Comparison of ENCODE assay signal across 23 cellular contexts in genomic region chr22:24978308-24978707, GRCh38. TPM values are rescaled to one million over a fixed set of nuclear protein-coding genes. Genes with fewer than 3 reads are reported as not detected.
A peak's percentile ranks its signal among the peaks of the same experiment; 100 is the strongest.
DNase-seq lines count a peak whose midpoint lies in the region; ATAC-seq, FAIRE-seq and TF ChIP-seq lines count a peak whose summit lies in the region.
"Had no signal": no experiment of that assay in that cellular context is flagged by ENCODE, and none has a peak within 500 bp of the region (broad histone marks: within the 10 kb centered on the region; RNA-seq: fewer than 3 reads in every experiment).

No MANE protein-coding gene starts in this region.

- no peak overlapping the region for H2AFZ ChIP-seq in HCT116 (ENCODE audit: low read depth, low read length, poor library complexity, severe bottlenecking)
- no peak overlapping the region for H2AFZ ChIP-seq in K562 (ENCODE audit: low read depth, low read length)
- H2AFZ ChIP-seq in hepatocyte, result no peak overlapping the region

- no peak for FAIRE-seq in K562 (lab: Jason Lieb, UNC)
- FAIRE-seq: GM12891, HTR-8/SVneo had no signal

- intact Hi-C loops in HCT116 (cut with micrococcal nuclease), result no loop called here
- intact Hi-C loops in K562 (cut with micrococcal nuclease), result no loop called here
- intact Hi-C loops in gastrocnemius medialis (cut with DNase I; ENCODE audit: low total_unique reads), result no loop called here

- H3K4me2 ChIP-seq in HCT116 (ENCODE audit: low read length) (no peak overlapping the region), K562 (ENCODE audit: insufficient read depth, low read length) (no peak overlapping the region), hepatocyte (no peak overlapping the region)

- H3K79me2 ChIP-seq in HCT116 (ENCODE audit: insufficient read depth, low read length) (peaks cover 68% of the 10 kb centered on the region), K562 (ENCODE audit: control insufficient read depth, insufficient read depth, low read length) (no peaks in the 10 kb centered on the region), hepatocyte (peaks cover 69% of the 10 kb centered on the region)

- no peak for TF ChIP-seq RAD21 in HCT116 (IDR thresholded peaks at IDR 0.05; ENCODE audit: low read depth)
- TF ChIP-seq RAD21 in K562 (CRISPR knock-in tag; conservative IDR thresholded peaks at IDR 0.05 in 1 of 2, IDR thresholded peaks at IDR 0.05 in 1 of 2), result no peak

- RAD21 ChIA-PET in HCT116 (lab: Charles Lee; ENCODE audit: low non-redundant PET in 1 of 2, low total read pairs in 2 of 2, uncharacterized antibody in 2 of 2, unreplicated experiment in 2 of 2), result no interaction called here

- H3K9me2 ChIP-seq in HCT116 (ENCODE audit: insufficient read depth) (no peaks in the 10 kb centered on the region), hepatocyte (replicated peaks; ENCODE audit: insufficient read depth) (no peaks in the 10 kb centered on the region)

- no peak overlapping the region for H3K9ac ChIP-seq in HCT116 (ENCODE audit: low read length)
- no peak overlapping the region for H3K9ac ChIP-seq in K562 (ENCODE audit: insufficient read depth in 1 of 2, low read depth in 2 of 2, low read length in 2 of 2)

- TF ChIP-seq CTCF in HCT116 (IDR thresholded peaks at IDR 0.05 in 2 of 3, conservative IDR thresholded peaks at IDR 0.05 in 1 of 3; ENCODE audit: borderline replicate concordance in 1 of 3, insufficient read depth in 1 of 3, low read depth in 2 of 3, low read length in 2 of 3) (no peak), K562 (IDR thresholded peaks at IDR 0.05 in 2 of 3, conservative IDR thresholded peaks at IDR 0.05 in 1 of 3; ENCODE audit: insufficient read depth in 2 of 3, low read depth in 1 of 3, low read length in 3 of 3) (no peak), hepatocyte (IDR thresholded peaks at IDR 0.05; ENCODE audit: poor library complexity) (no peak), gastrocnemius medialis (IDR thresholded peaks at IDR 0.05 in 4 of 5, conservative IDR thresholded peaks at IDR 0.05 in 1 of 5) (no peak)

- CTCF ChIA-PET in HCT116 (lab: Charles Lee), result no interaction called here
- CTCF ChIA-PET in K562 (lab: Yijun Ruan, JAX; ENCODE audit: low intra/inter-chr PET ratio), result no interaction called here

- H3K27me3 ChIP-seq in HCT116 (ENCODE audit: insufficient read depth, low read length) (no peaks in the 10 kb centered on the region), K562 (ENCODE audit: control insufficient read depth in 2 of 2, insufficient read depth in 2 of 2, low read length in 2 of 2) (peaks cover 5 to 18% of the 10 kb centered on the region in 2 experiments; a peak in 3 of 5 replicates), hepatocyte (no peaks in the 10 kb centered on the region), gastrocnemius medialis (no peaks in the 10 kb centered on the region)

- BruUV-seq in HCT116 (replicated peaks; lab: Mats Ljungman, UMichigan) (no TSS peak), K562 (replicated peaks; lab: Mats Ljungman, UMichigan) (no TSS peak)

- POLR2A ChIA-PET in HCT116 (lab: Charles Lee) (no interaction called here), K562 (lab: Yijun Ruan, JAX) (no interaction called here)

- no peaks in the 10 kb centered on the region for H4K20me1 ChIP-seq in HCT116 (ENCODE audit: insufficient read depth)
- no peaks in the 10 kb centered on the region; the same call in 1 of the 2 replicates for H4K20me1 ChIP-seq in K562 (replicated peaks; ENCODE audit: control insufficient read depth, insufficient read depth, low read length)
- no peaks in the 10 kb centered on the region for H4K20me1 ChIP-seq in hepatocyte (ENCODE audit: insufficient read depth, poor library complexity, severe bottlenecking)

- TF ChIP-seq POLR2A in HCT116 (IDR thresholded peaks at IDR 0.05; ENCODE audit: borderline replicate concordance, extremely low read depth, insufficient read depth, insufficient read length), result no peak
- no peak for TF ChIP-seq POLR2A in K562 (conservative IDR thresholded peaks at IDR 0.05)
- TF ChIP-seq POLR2A in gastrocnemius medialis (IDR thresholded peaks at IDR 0.05), result no peak

- H3K4me3 ChIP-seq in HCT116 (replicated peaks in 1 of 2; ENCODE audit: low read depth in 1 of 2, low read length in 2 of 2) (no peak overlapping the region), K562 (no peak overlapping the region), hepatocyte (no peak overlapping the region), gastrocnemius medialis (no peak overlapping the region)
- H3K4me3 ChIP-seq: mucosa of descending colon had no signal

- H3K36me3 ChIP-seq in HCT116 (ENCODE audit: control insufficient read depth in 1 of 2, insufficient read depth in 2 of 2, low read length in 2 of 2), result no peaks in the 10 kb centered on the region
- no peaks in the 10 kb centered on the region for H3K36me3 ChIP-seq in K562 (ENCODE audit: control insufficient read depth, insufficient read depth, low read length)
- no peaks in the 10 kb centered on the region for H3K36me3 ChIP-seq in hepatocyte (replicated peaks; ENCODE audit: insufficient read depth, low read depth)
- no peaks in the 10 kb centered on the region for H3K36me3 ChIP-seq in gastrocnemius medialis

- in situ Hi-C loops in K562 (cut with MboI), result no loop called here
- in situ Hi-C loops in gastrocnemius medialis (cut with MboI; ENCODE audit: low sequenced_read_pairs in 4 of 4), result no loop called here

- WGBS in K562 (ENCODE audit: insufficient coverage, low coverage, missing lambda C conversion rate), result no CpG with 5 or more reads among the region's 1 CpG
- WGBS in hepatocyte (ENCODE audit: low lambda C conversion rate, missing lambda C conversion rate), result 90% methylated on average over 1 of the region's 1 CpG

- H3K27ac ChIP-seq in HCT116 (ENCODE audit: low read depth, low read length) (peak overlapping the region; percentile 70; the same call in 1 of the 2 replicates), K562 (ENCODE audit: extremely low read depth, low read depth, low read length) (no peak overlapping the region), hepatocyte (peak overlapping the region; percentile 68), gastrocnemius medialis (peak overlapping the region in 3 of 4 donors; percentile 72 to 79 (median 76))

- no peak for ATAC-seq in HCT116
- ATAC-seq in K562, result no peak
- no peak for ATAC-seq in gastrocnemius medialis
- no peak for ATAC-seq in GM21723 (IDR thresholded peaks at IDR 0.05; ENCODE audit: unreplicated experiment)
- no peak for ATAC-seq in HG03196 (IDR thresholded peaks at IDR 0.05; ENCODE audit: unreplicated experiment)
- ATAC-seq: T-cell had no signal

- H3K9me1 ChIP-seq in K562 (ENCODE audit: control insufficient read depth, insufficient read depth, low read length), result no peaks in the 10 kb centered on the region

- TF ChIP-seq EP300 in K562 (IDR thresholded peaks at IDR 0.05; ENCODE audit: low read length), result no peak

- H3K4me1 ChIP-seq in HCT116 (ENCODE audit: control insufficient read depth in 1 of 2, insufficient read depth in 2 of 2, low read length in 2 of 2) (peaks cover 40 to 62% of the 10 kb centered on the region in 2 experiments), K562 (replicated peaks in 1 of 2; ENCODE audit: control insufficient read depth in 2 of 2, insufficient read depth in 2 of 2, low read length in 2 of 2) (no peaks in the 10 kb centered on the region; a peak in 1 of 5 replicates), hepatocyte (ENCODE audit: insufficient read depth) (peaks cover 17% of the 10 kb centered on the region), gastrocnemius medialis (peaks cover 13 to 23% of the 10 kb centered on the region in 2 donors)

- DNase-seq in HCT116 (ENCODE audit: low read depth, low spot score) (no peak), K562 (ENCODE audit: extremely low read depth in 1 of 4, low spot score in 3 of 4) (no peak), hepatocyte (ENCODE audit: low spot score) (no peak), gastrocnemius medialis (no peak), HUDEP-2 (lab: John Stamatoyannopoulos, UW; ENCODE audit: unreplicated experiment in 76 of 76) (no peak)
- no peak for DNase-seq in stimulated activated CD4-positive, alpha-beta T cell treated with anti-CD3 and anti-CD28 coated beads, Interleukin-4, amount 100 ng/mL, for 1 hour
- DNase-seq: activated B cell treated with CpG ODN at 0.5 μM for 24 hours; activated effector memory CD4-positive, alpha-beta T cell treated with anti-CD3 and anti-CD28 coated beads, Interleukin-2, amount 50 U/mL, for 16 hours; aorta; COR-L47; immature natural killer cell; MM.1S; NCI-H2081 treated with DMSO at 0.1 percent for 48 hours; NCI-H526 treated with DMSO at 0.1 percent for 48 hours; T-cell had no signal

- no peaks in the 10 kb centered on the region for H3K9me3 ChIP-seq in HCT116 (ENCODE audit: control insufficient read depth in 1 of 2, insufficient read depth in 1 of 2, low read depth in 1 of 2, low read length in 2 of 2)
- H3K9me3 ChIP-seq in K562 (replicated peaks; ENCODE audit: control insufficient read depth, insufficient read depth, low read depth, low read length), result no peaks in the 10 kb centered on the region
- H3K9me3 ChIP-seq in hepatocyte (ENCODE audit: low read depth), result no peaks in the 10 kb centered on the region
- H3K9me3 ChIP-seq in gastrocnemius medialis, result no peaks in the 10 kb centered on the region
- H3K9me3 ChIP-seq: mucosa of descending colon had no signal

RNA-seq across cellular contexts. Expression of gene KIAA1671, which starts 25.8 kb away (rescaled TPM):
- 36.8 TPM for total RNA-seq in HCT116 (2021; ENCODE audit: unreplicated experiment)
- 13.2 and 13.5 TPM in 2 replicates for polyA plus RNA-seq in HCT116 (2012)
- total RNA-seq in K562 (2011; cell fraction: chromatin; rRNA removed; ENCODE audit: low replicate concordance), result 0.09 TPM in 2 replicates
- total RNA-seq in K562 (2011; cell fraction: nucleolus; rRNA removed), result 0.13 and 0.17 TPM in 2 replicates
- 0.15 TPM in 2 replicates for total RNA-seq in K562 (2011; cell fraction: nucleoplasm; rRNA removed)
- total RNA-seq in K562 (2014; rRNA removed), result not detected in 2 replicates
- 0.03 TPM in 1 of 2 replicates, not detected in the other for total RNA-seq in K562 (2014; rRNA removed; fragmentation: Illumina TruSeq; extraction: Trizol)
- total RNA-seq in K562 (2015; rRNA removed; fragmentation: Illumina TruSeq; extraction: Trizol), result not detected in 2 replicates
- total RNA-seq in K562 (2021), result 0.11 TPM in 2 replicates
- under 0.01 TPM in 1 of 2 replicates, not detected in the other for polyA plus RNA-seq in K562 (2011; rRNA removed)
- under 0.01 and 0.01 TPM in 2 replicates for polyA plus RNA-seq in K562 (2011; cell fraction: cytosol; rRNA removed)
- polyA plus RNA-seq in K562 (2011; cell fraction: nucleus; rRNA removed), result 0.01 TPM in 1 of 2 replicates, not detected in the other
- polyA plus RNA-seq in K562 (2012), result 0.01 and 0.07 TPM in 2 replicates
- 0.01 TPM in 1 of 2 replicates, not detected in the other for polyA plus RNA-seq in K562 (2014; fragmentation: Illumina TruSeq; extraction: Trizol)
- polyA plus RNA-seq in K562 (2014; fragmentation: Nextera tagmentation; extraction: Ambion mirVana), result not detected
- polyA plus RNA-seq in K562 (2014; rRNA removed), result 0.03 TPM in 1 of 2 replicates, not detected in the other
- polyA minus RNA-seq in K562 (2011; rRNA and poly(A)+ RNA removed), result 0.04 TPM in 1 of 2 replicates, not detected in the other
- 0.18 TPM in 1 of 2 replicates, not detected in the other for polyA minus RNA-seq in K562 (2011; cell fraction: cytosol; rRNA and poly(A)+ RNA removed)
- 0.11 TPM in 1 of 2 replicates, not detected in the other for polyA minus RNA-seq in K562 (2011; cell fraction: nucleus; rRNA and poly(A)+ RNA removed)
- 24.1 and 26.5 TPM in 2 replicates for total RNA-seq in hepatocyte
- polyA plus RNA-seq in hepatocyte, result 7.0 and 8.1 TPM in 2 replicates
- 10 to 100 TPM; 16.2 to 35.0 (median 21.7) TPM for total RNA-seq in gastrocnemius medialis

RNA-seq across cellular contexts. Expression of gene LHFPL7, which starts 31.8 kb away (rescaled TPM):
- total RNA-seq in HCT116 (2021; ENCODE audit: unreplicated experiment), result not detected
- polyA plus RNA-seq in HCT116 (2012), result 0.17 TPM in 1 of 2 replicates, not detected in the other
- not detected in 2 replicates for total RNA-seq in K562 (2011; cell fraction: chromatin; rRNA removed; ENCODE audit: low replicate concordance)
- not detected in 2 replicates for total RNA-seq in K562 (2011; cell fraction: nucleolus; rRNA removed)
- total RNA-seq in K562 (2011; cell fraction: nucleoplasm; rRNA removed), result not detected in 2 replicates
- not detected in 2 replicates for total RNA-seq in K562 (2014; rRNA removed)
- total RNA-seq in K562 (2014; rRNA removed; fragmentation: Illumina TruSeq; extraction: Trizol), result not detected in 2 replicates
- total RNA-seq in K562 (2015; rRNA removed; fragmentation: Illumina TruSeq; extraction: Trizol), result not detected in 2 replicates
- total RNA-seq in K562 (2021), result not detected in 2 replicates
- polyA plus RNA-seq in K562 (2011; rRNA removed), result not detected in 2 replicates
- not detected in 2 replicates for polyA plus RNA-seq in K562 (2011; cell fraction: cytosol; rRNA removed)
- polyA plus RNA-seq in K562 (2011; cell fraction: nucleus; rRNA removed), result not detected in 2 replicates
- not detected in 2 replicates for polyA plus RNA-seq in K562 (2012)
- not detected in 2 replicates for polyA plus RNA-seq in K562 (2014; fragmentation: Illumina TruSeq; extraction: Trizol)
- not detected for polyA plus RNA-seq in K562 (2014; fragmentation: Nextera tagmentation; extraction: Ambion mirVana)
- not detected in 2 replicates for polyA plus RNA-seq in K562 (2014; rRNA removed)
- polyA minus RNA-seq in K562 (2011; rRNA and poly(A)+ RNA removed), result not detected in 2 replicates
- not detected in 2 replicates for polyA minus RNA-seq in K562 (2011; cell fraction: cytosol; rRNA and poly(A)+ RNA removed)
- not detected in 2 replicates for polyA minus RNA-seq in K562 (2011; cell fraction: nucleus; rRNA and poly(A)+ RNA removed)
- not detected in 2 replicates for total RNA-seq in hepatocyte
- not detected in 2 replicates for polyA plus RNA-seq in hepatocyte
- total RNA-seq in gastrocnemius medialis, result not detected
- total RNA-seq: activated B cell treated with CpG ODN at 0.5 μM for 24 hours, aorta, fibroblast of villous mesenchyme, posterior vena cava, T-cell, ureter had no signal
- polyA plus RNA-seq: aorta, immature natural killer cell had no signal

Comparison
In these comparisons a context has a peak if more than half of its experiments do, and no peak if none do; other contexts are left out.
1. RNA of gene KIAA1671, which starts 25.8 kb away (total RNA-seq): 36.8 TPM in HCT116 (single experiment), 16.2 to 35.0 TPM in gastrocnemius medialis and 24.1 to 26.5 TPM in hepatocyte; 0.03 to 0.17 TPM in K562; every median in the first group is over 10 times any median in the second.